ENCODE assay signal across 24 cellular contexts in genomic region chr4:40458109-40458508, GRCh38.
DNase-seq lines count a peak whose midpoint lies in the region; ATAC-seq, FAIRE-seq and TF ChIP-seq lines count a peak whose summit lies in the region.
"Had no signal": no experiment of that assay in that cellular context is flagged by ENCODE, and none has a peak within 500 bp of the region (broad histone marks: within the 10 kb centered on the region; RNA-seq: fewer than 3 reads in every experiment).

No MANE protein-coding gene starts in this region.

- no peaks in the 10 kb centered on the region for H3K27me3 Mint-ChIP-seq in Calu3 (ENCODE audit: unreplicated experiment)
- H3K27me3 Mint-ChIP-seq: activated CD4-positive, alpha-beta T cell treated with anti-CD3 and anti-CD28 coated beads for 36 hours; dendritic cell treated with granulocyte-macrophage colony-stimulating factor and Interleukin-4, amounts not matched to agents 40 ng/mL and 50 ng/mL, for 4 days; IgD-negative memory B cell had no signal

- intact Hi-C loops in Calu3 (cut with micrococcal nuclease; ENCODE audit: unreplicated experiment) (no loop called here), HepG2 (cut with micrococcal nuclease; ENCODE audit: unreplicated experiment) (no loop called here), kidney (cut with DNase I) (no loop called here)

- no peak for TF ChIP-seq EP300 in HepG2 (IDR thresholded peaks at IDR 0.05; ENCODE audit: low read depth in 2 of 2, low read length in 2 of 2)
- no peak for TF ChIP-seq EP300 in HepG2 (CRISPR knock-in tag; IDR thresholded peaks at IDR 0.05; ENCODE audit: borderline replicate concordance)

- no peaks in the 10 kb centered on the region for H3K9me3 Mint-ChIP-seq in Calu3 (ENCODE audit: low read depth, unreplicated experiment)
- H3K9me3 Mint-ChIP-seq: activated T-helper 2 cell treated with anti-CD3 and anti-CD28 coated beads, Interferon-gamma antibody, Interleukin-2, Interleukin-4, amounts not matched to agents 10 μg/mL and 5 μg/mL and 100 μg/mL, durations not matched to agents 14 hours and 24 hours and 36 hours; dendritic cell treated with granulocyte-macrophage colony-stimulating factor and Interleukin-4, amounts not matched to agents 40 ng/mL and 50 ng/mL, for 4 days; IgD-negative memory B cell; natural killer cell had no signal

- H3K4me1 ChIP-seq in HepG2 (ENCODE audit: insufficient read depth, low read length) (peaks cover 39% of the 10 kb centered on the region), kidney (ENCODE audit: control insufficient read depth in 1 of 2, insufficient read depth in 1 of 2, low read depth in 1 of 2, low read length in 2 of 2) (peaks cover 15 to 25% of the 10 kb centered on the region in 2 donors)

- CTCF ChIA-PET in Calu3 (lab: Charles Lee) (interaction anchor here (0.6 to 1.2 kb wide), 2 partner anchors 141 to 158 kb away, joined by 3 to 5 read pairs; no protein-coding TSS in a partner anchor), HepG2 (lab: Yijun Ruan, JAX; ENCODE audit: low intra/inter-chr PET ratio, low total read pairs) (no interaction called here)

- BruUV-seq in Calu3 (replicated peaks; lab: Mats Ljungman, UMichigan) (no TSS peak), HepG2 (replicated peaks; lab: Mats Ljungman, UMichigan) (no TSS peak)

- peak overlapping the region; percentile 50 for H3K27ac Mint-ChIP-seq in Calu3 (ENCODE audit: unreplicated experiment)
- H3K27ac Mint-ChIP-seq: activated CD4-positive, alpha-beta T cell treated with anti-CD3 and anti-CD28 coated beads for 36 hours; activated T-helper 2 cell treated with anti-CD3 and anti-CD28 coated beads, Interferon-gamma antibody, Interleukin-2, Interleukin-4, amounts not matched to agents 10 μg/mL and 5 μg/mL and 100 μg/mL, durations not matched to agents 14 hours and 24 hours and 36 hours; dendritic cell treated with granulocyte-macrophage colony-stimulating factor and Interleukin-4, amounts not matched to agents 40 ng/mL and 50 ng/mL, for 4 days; IgD-negative memory B cell; natural killer cell had no signal

- no peak for TF ChIP-seq RAD21 in HepG2 (CRISPR knock-in tag; IDR thresholded peaks at IDR 0.05)

- no peaks in the 10 kb centered on the region for H3K9me2 ChIP-seq in SU-DHL-6 (replicated peaks; ENCODE audit: insufficient read depth, low read length)

- no peaks in the 10 kb centered on the region for H3K9me3 ChIP-seq in SU-DHL-6 (ENCODE audit: insufficient read depth, low read length)
- H3K9me3 ChIP-seq in HepG2 (ENCODE audit: low read length): no peaks in the 10 kb centered on the region
- no peaks in the 10 kb centered on the region for H3K9me3 ChIP-seq in kidney (ENCODE audit: control insufficient read depth in 1 of 2, low read length in 2 of 2)

- no peak overlapping the region for H3K4me3 Mint-ChIP-seq in Calu3 (ENCODE audit: low read depth, unreplicated experiment)
- H3K4me3 Mint-ChIP-seq: activated CD4-positive, alpha-beta T cell treated with anti-CD3 and anti-CD28 coated beads for 36 hours; dendritic cell treated with granulocyte-macrophage colony-stimulating factor and Interleukin-4, amounts not matched to agents 40 ng/mL and 50 ng/mL, for 4 days; IgD-negative memory B cell; natural killer cell had no signal

- peaks cover 11% of the 10 kb centered on the region for H3K4me1 Mint-ChIP-seq in Calu3 (ENCODE audit: low read depth, unreplicated experiment)
- H3K4me1 Mint-ChIP-seq: natural killer cell had no signal

- DNase-seq in Calu3 (no peak), GM20000 (ENCODE audit: low spot score) (peak; percentile 19), HepG2 (ENCODE audit: low spot score) (peak; percentile 7), kidney (no peak), NCI-H510A treated with DMSO at 0.1 percent for 48 hours (lab: John Stamatoyannopoulos, UW) (no peak)
- DNase-seq: activated CD4-positive, alpha-beta T cell treated with anti-CD3 and anti-CD28 coated beads for 36 hours; foreskin melanocyte; GDM1; kidney glomerular epithelial cell; mesendoderm; MM.1S; natural killer cell; NCI-H187; stimulated activated CD4-positive, alpha-beta T cell treated with anti-CD3 and anti-CD28 coated beads, Interleukin-4, amount 100 ng/mL, for 1 hour; SW 1271 had no signal

- H3K27me3 ChIP-seq in SU-DHL-6 (ENCODE audit: low read length) (no peaks in the 10 kb centered on the region), HepG2 (ENCODE audit: control insufficient read depth in 1 of 2, insufficient read depth in 2 of 2, low read length in 2 of 2) (no peaks in the 10 kb centered on the region; a peak in 1 of 5 replicates)
- H3K27me3 ChIP-seq: BLaER1 treated with 17β-estradiol and CSF1 and Interleukin-3, amounts not matched to agents 10 nM and 100 nM had no signal

- in situ Hi-C loops in HepG2 (cut with HindIII; ENCODE audit: extremely low pct_ligation_motif_present, low pct_unique_long_range_greater_than_20kb): no loop called here

- H3K27ac ChIP-seq in SU-DHL-6 (ENCODE audit: low read depth, low read length) (no peak overlapping the region), HepG2 (ENCODE audit: extremely low read length, insufficient read depth, low read length) (no peak overlapping the region), kidney (ENCODE audit: low read depth in 2 of 2, low read length in 2 of 2) (no peak overlapping the region)
- H3K27ac ChIP-seq: BLaER1 treated with 17β-estradiol and CSF1 and Interleukin-3, amounts not matched to agents 10 nM and 100 nM; skin epidermis had no signal

- TF ChIP-seq POLR2A in HepG2 (IDR thresholded peaks at IDR 0.05; ENCODE audit: insufficient read depth in 1 of 2, low read depth in 2 of 2, low read length in 2 of 2): no peak

- ATAC-seq in HepG2 (peak; percentile 31; the same call in 1 of the 3 replicates), HG02870 (IDR thresholded peaks at IDR 0.05; ENCODE audit: unreplicated experiment) (no peak), HG02798 (IDR thresholded peaks at IDR 0.05; ENCODE audit: poor library complexity, unreplicated experiment) (no peak)
- ATAC-seq: activated CD4-positive, alpha-beta T cell treated with anti-CD3 and anti-CD28 coated beads for 36 hours; natural killer cell had no signal

- no peak for TF ChIP-seq CTCF in Calu3 (IDR thresholded peaks at IDR 0.05; ENCODE audit: unreplicated experiment)
- TF ChIP-seq CTCF in GM20000 (IDR thresholded peaks at IDR 0.05; ENCODE audit: extremely low read depth, missing control alignments): no peak
- no peak for TF ChIP-seq CTCF in SU-DHL-6 (IDR thresholded peaks at IDR 0.05; ENCODE audit: insufficient read depth, low read length, poor library complexity, severe bottlenecking)
- TF ChIP-seq CTCF in HepG2 (CRISPR knock-in tag; IDR thresholded peaks at IDR 0.05): no peak
- TF ChIP-seq CTCF in kidney (IDR thresholded peaks at IDR 0.05; ENCODE audit: borderline replicate concordance, extremely low read depth, insufficient read depth): no peak

- FAIRE-seq in HepG2 (lab: Jason Lieb, UNC) (peak; percentile 42), kidney (lab: Jason Lieb, UNC) (no peak)
- FAIRE-seq: H1 had no signal

- POLR2A ChIA-PET in HepG2 (lab: Yijun Ruan, JAX): no interaction called here

- H3K79me2 ChIP-seq in SU-DHL-6 (ENCODE audit: insufficient read depth, low read length) (no peaks in the 10 kb centered on the region), HepG2 (ENCODE audit: insufficient read depth, low read length) (no peaks in the 10 kb centered on the region)

- H4K20me1 ChIP-seq in SU-DHL-6 (ENCODE audit: low read depth, low read length) (no peaks in the 10 kb centered on the region), HepG2 (ENCODE audit: insufficient read depth, low read length) (no peaks in the 10 kb centered on the region)

- H3K4me3 ChIP-seq in SU-DHL-6 (ENCODE audit: insufficient read depth, low read length, poor library complexity, severe bottlenecking) (no peak overlapping the region), HepG2 (replicated peaks in 1 of 3; ENCODE audit: insufficient read depth in 1 of 3, low read depth in 2 of 3, low read length in 3 of 3) (no peak overlapping the region), kidney (ENCODE audit: low read length in 2 of 2) (no peak overlapping the region)
- H3K4me3 ChIP-seq: BLaER1 treated with 17β-estradiol and CSF1 and Interleukin-3, amounts not matched to agents 10 nM and 100 nM; skin epidermis had no signal

- H3K36me3 ChIP-seq in SU-DHL-6 (ENCODE audit: low read length) (no peaks in the 10 kb centered on the region), HepG2 (replicated peaks in 1 of 2; ENCODE audit: control insufficient read depth in 1 of 2, insufficient read depth in 2 of 2, low read length in 2 of 2) (no peaks in the 10 kb centered on the region), kidney (ENCODE audit: control insufficient read depth in 1 of 2, insufficient read depth in 2 of 2, low read length in 2 of 2) (peaks cover 0 to 9% of the 10 kb centered on the region in 2 donors)

- peaks cover 8% of the 10 kb centered on the region for H3K36me3 Mint-ChIP-seq in Calu3 (ENCODE audit: insufficient read depth, unreplicated experiment)
- H3K36me3 Mint-ChIP-seq: natural killer cell had no signal

- 91% methylated on average over 1 of the region's 1 CpG for WGBS in HepG2 (ENCODE audit: low lambda C conversion rate)

- H3K9ac ChIP-seq in SU-DHL-6 (ENCODE audit: low read length) (no peak overlapping the region), HepG2 (ENCODE audit: insufficient read depth, low read depth, low read length) (no peak overlapping the region), kidney (ENCODE audit: low read length in 2 of 2) (no peak overlapping the region)
- H3K9ac ChIP-seq: BLaER1 treated with 17β-estradiol and CSF1 and Interleukin-3, amounts not matched to agents 10 nM and 100 nM had no signal

- H3K4me2 ChIP-seq in SU-DHL-6 (ENCODE audit: low read depth, low read length, poor library complexity, severe bottlenecking): no peak overlapping the region
- no peak overlapping the region for H3K4me2 ChIP-seq in HepG2 (ENCODE audit: low read depth, low read length)
- H3K4me2 ChIP-seq: BLaER1 treated with 17β-estradiol and CSF1 and Interleukin-3, amounts not matched to agents 10 nM and 100 nM had no signal

- H2AFZ ChIP-seq in SU-DHL-6 (ENCODE audit: low read depth, low read length, severe bottlenecking) (peak overlapping the region; percentile 20), HepG2 (ENCODE audit: low read length) (no peak overlapping the region)

- no peaks in the 10 kb centered on the region for H3F3A ChIP-seq in SU-DHL-6 (ENCODE audit: insufficient read depth)

TF ChIP-seq in HepG2, 621 proteins besides CTCF, POLR2A, EP300 and RAD21 (continues in another document):
- peak; percentile 28; the same call in 1 of the 2 replicates for TF ChIP-seq SOX5 (CRISPR knock-in tag; IDR thresholded peaks at IDR 0.05; ENCODE audit: borderline replicate concordance)
- no peak for TF ChIP-seq RBM39 (IDR thresholded peaks at IDR 0.05; ENCODE audit: low read depth, low read length, poor library complexity, severe bottlenecking)
- TF ChIP-seq SCMH1 (CRISPR knock-in tag; IDR thresholded peaks at IDR 0.05; ENCODE audit: borderline replicate concordance): no peak

Comparison
In these comparisons a context has a peak if more than half of its experiments do, and no peak if none do; other contexts are left out.
1. DNase-seq: peak in GM20000 (single experiment) and HepG2 (single experiment); none in Calu3 (single experiment), kidney (single experiment) and NCI-H510A treated with DMSO at 0.1 percent for 48 hours (single experiment).